Comparison of ENCODE assay signal across 8 cellular contexts in the genomic region with DNA sequence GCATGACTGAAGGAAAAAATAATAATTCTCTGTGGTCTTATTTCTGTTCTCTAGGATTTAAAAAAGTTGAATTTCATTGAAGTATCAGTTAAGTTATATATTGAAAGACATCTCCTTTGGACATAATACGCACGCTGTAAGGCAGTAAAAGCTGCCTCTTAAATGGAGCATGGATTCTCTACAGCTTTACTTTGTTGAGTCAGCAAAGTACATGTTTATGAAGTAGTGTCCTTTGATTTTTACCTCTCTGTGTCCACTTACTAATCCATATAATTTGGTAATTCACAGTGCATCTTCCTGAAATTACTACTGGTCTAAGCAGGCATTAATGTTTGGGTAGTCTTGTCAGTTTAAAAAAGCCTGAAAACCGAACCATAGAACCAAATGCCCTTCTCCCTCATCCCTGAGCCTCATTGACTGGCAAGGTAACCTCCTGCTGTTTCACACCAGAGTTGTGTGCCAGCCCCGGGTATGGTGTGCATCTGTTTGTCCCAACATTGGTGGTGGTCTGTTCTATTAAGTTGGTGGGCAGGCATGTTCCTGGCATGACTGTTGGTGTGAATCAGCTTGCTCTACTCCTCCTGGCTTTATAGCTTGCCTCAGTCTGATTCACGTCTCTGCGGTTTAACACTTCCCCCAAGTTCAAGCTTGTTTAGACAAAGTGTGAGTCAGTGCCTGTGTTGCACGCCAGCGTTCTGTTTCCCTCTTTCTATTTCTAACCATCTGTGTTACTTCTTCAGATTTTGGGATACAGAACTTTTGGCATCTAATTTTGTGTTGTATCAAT.
DNase-seq lines count a peak whose midpoint lies in the region; ATAC-seq and TF ChIP-seq lines count a peak whose summit lies in the region.

No MANE protein-coding gene starts in this region.

- peaks cover 3 to 7% of the 10 kb centered on the region in 2 donors for H3K4me1 ChIP-seq in lung (ENCODE audit: control insufficient read depth in 2 of 2, insufficient read depth in 2 of 2, low read length in 2 of 2)

- H3K36me3 ChIP-seq in lung (ENCODE audit: control insufficient read depth in 2 of 2, insufficient read depth in 2 of 2, low read length in 2 of 2), result peaks cover 0 to 5% of the 10 kb centered on the region in 2 donors
- H3K36me3 ChIP-seq in WERI-Rb-1, result peaks cover 21% of the 10 kb centered on the region

- ATAC-seq in HG03457 (IDR thresholded peaks at IDR 0.05; ENCODE audit: unreplicated experiment) (peak; percentile 54), lung (ENCODE audit: insufficient read depth, low FRiP score) (peak; percentile 75)
- peak; percentile 96 to 97 for ATAC-seq in activated CD4-positive, CD25-positive, alpha-beta regulatory T cell treated with anti-CD3 and anti-CD28 coated beads, Interleukin-2, amount 50 U/mL, for 24 hours

- H3K27me3 ChIP-seq in lung (ENCODE audit: control insufficient read depth, insufficient read depth) (no peaks in the 10 kb centered on the region), WERI-Rb-1 (ENCODE audit: insufficient read depth, low read depth, severe bottlenecking) (no peaks in the 10 kb centered on the region)

- H3K4me3 ChIP-seq in cardiac fibroblast (replicated peaks in 1 of 2; ENCODE audit: low read depth in 2 of 2, low read length in 2 of 2) (no peak overlapping the region), lung (no peak overlapping the region), WERI-Rb-1 (ENCODE audit: low read depth, low read length) (no peak overlapping the region)

- peak; percentile 90 for DNase-seq in GM03348 (ENCODE audit: low spot score)
- DNase-seq in cardiac fibroblast (ENCODE audit: low read depth in 2 of 2), result peak; percentile 97 to 99
- DNase-seq in lung (ENCODE audit: low spot score), result peak; percentile 69
- peak; percentile 46 for DNase-seq in stimulated activated CD8-positive, alpha-beta memory T cell treated with anti-CD3 and anti-CD28 coated beads, Interleukin-12 subunit alpha, Interleukin-12 subunit beta, amount 100 ng/mL, for 24 hours (ENCODE audit: extremely low read depth)
- DNase-seq in DMS114 treated with DMSO at 0.1 percent for 48 hours (lab: John Stamatoyannopoulos, UW; ENCODE audit: unreplicated experiment), result no peak
- DNase-seq in WERI-Rb-1, result no peak

- H3K9me3 ChIP-seq in lung (ENCODE audit: control insufficient read depth in 2 of 2, insufficient read depth in 1 of 2, low read length in 1 of 2) (peaks cover 0 to 3% of the 10 kb centered on the region in 2 donors), WERI-Rb-1 (ENCODE audit: severe bottlenecking) (no peaks in the 10 kb centered on the region)

- WGBS in lung, 2 donors, result 49 to 51% methylated on average over 8 of the region's 8 CpGs

- TF ChIP-seq CTCF in cardiac fibroblast (IDR thresholded peaks at IDR 0.05; ENCODE audit: low read depth, low read length) (no peak), lung (IDR thresholded peaks at IDR 0.05; ENCODE audit: control extremely low read depth, extremely low read depth) (no peak), WERI-Rb-1 (IDR thresholded peaks at IDR 0.05; ENCODE audit: low read depth, low read length) (no peak)

- H3K27ac ChIP-seq in lung (ENCODE audit: low read depth in 1 of 2, low read length in 1 of 2) (peak overlapping the region in 1 of 2 donors; percentile 87), WERI-Rb-1 (no peak overlapping the region)

Comparison
In these comparisons a context has a peak if more than half of its experiments do, and no peak if none do; other contexts are left out.
1. DNase-seq: peak in GM03348 (single experiment), cardiac fibroblast (2 of 2), lung (single experiment) and stimulated activated CD8-positive, alpha-beta memory T cell treated with anti-CD3 and anti-CD28 coated beads, Interleukin-12 subunit alpha, Interleukin-12 subunit beta, amount 100 ng/mL, for 24 hours (single experiment); none in DMS114 treated with DMSO at 0.1 percent for 48 hours (single experiment) and WERI-Rb-1 (single experiment).
2. Peak in every context shown above with its lines, with median percentiles within 50 percentile points of each other: ATAC-seq.